Comparison of ENCODE assay signal across 7 cellular contexts in the genomic region with DNA sequence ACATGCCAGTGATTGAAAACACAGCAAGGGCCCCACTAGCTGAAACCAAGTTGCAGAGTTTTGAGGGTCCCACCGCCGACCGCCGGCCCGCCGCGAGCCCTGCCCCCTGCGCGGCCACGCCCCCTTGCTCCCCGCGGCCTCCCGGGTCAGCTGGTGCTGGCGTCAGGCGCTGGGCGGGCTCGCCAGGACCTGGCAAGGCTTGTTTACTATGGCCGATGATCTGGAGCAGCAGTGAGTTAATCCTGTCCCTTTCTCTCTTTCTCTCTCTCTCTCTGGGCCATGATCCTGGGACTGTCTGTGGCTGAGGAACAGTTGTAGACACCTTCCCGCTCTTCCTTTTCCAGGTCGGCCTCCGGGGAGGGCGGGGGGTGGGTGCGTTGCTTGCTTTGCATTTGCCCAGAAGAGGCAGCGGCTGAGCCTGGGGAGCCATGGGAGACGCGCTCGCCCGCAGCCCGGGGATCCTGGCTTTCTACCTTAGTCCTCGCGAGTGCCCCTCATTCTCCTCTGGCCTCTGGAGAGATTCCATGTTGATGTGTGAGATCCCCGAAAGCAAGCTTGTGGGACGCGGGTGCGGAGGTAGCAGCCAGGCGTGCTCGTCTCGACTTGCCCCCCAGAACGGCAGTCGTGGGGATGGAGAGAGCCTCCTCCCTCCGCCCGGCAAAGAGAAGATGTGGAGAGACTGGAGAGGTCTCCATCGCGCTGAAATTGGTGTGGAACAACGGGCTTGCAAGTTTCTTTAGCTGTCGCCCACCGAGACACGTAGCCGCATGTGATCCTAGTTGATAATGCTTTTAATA. TPM values are rescaled to one million over a fixed set of nuclear protein-coding genes. Genes with fewer than 3 reads are reported as not detected.
A peak's percentile ranks its signal among the peaks of the same experiment; 100 is the strongest.
DNase-seq lines count a peak whose midpoint lies in the region; TF ChIP-seq lines count a peak whose summit lies in the region.

Gene ABHD4 (plus strand): TSS at position 202 of the 797 bp plus-strand sequence. CDS start 7 bp downstream, at position 209.

- DNase-seq in GM12865 (ENCODE audit: low read depth): peak; percentile 67
- DNase-seq in HCEC 1CT: peak; percentile 70
- DNase-seq in NAMALWA (ENCODE audit: low spot score): peak; percentile 65
- DNase-seq in cerebellum (ENCODE audit: low spot score): peak; percentile 86
- DNase-seq in islet precursor cell: peak; percentile 86
- peak; percentile 73 for DNase-seq in smooth muscle cell (lab: John Stamatoyannopoulos, UW; ENCODE audit: unreplicated experiment)

- peak within 1 kb of the TSS; percentile 97 for H2AFZ ChIP-seq in smooth muscle cell (ENCODE audit: low read depth)

- H4K20me1 ChIP-seq in smooth muscle cell (ENCODE audit: low read depth): no peaks in the 10 kb centered on the region

- peak within 1 kb of the TSS; percentile 73 for H3K9ac ChIP-seq in smooth muscle cell (ENCODE audit: low read depth)

- WGBS in smooth muscle cell (ENCODE audit: low lambda C conversion rate): 1% methylated on average over 48 of the region's 49 CpGs

- TF ChIP-seq CTCF in GM12865 (IDR thresholded peaks at IDR 0.05; ENCODE audit: insufficient read depth, low read depth, low read length, missing control alignments): no peak
- TF ChIP-seq CTCF in VCaP (conservative IDR thresholded peaks at IDR 0.05): no peak
- no peak for TF ChIP-seq CTCF in smooth muscle cell (IDR thresholded peaks at IDR 0.05; ENCODE audit: borderline replicate concordance, insufficient read depth, poor library complexity, severe bottlenecking)

- no peaks in the 10 kb centered on the region for H3K27me3 ChIP-seq in smooth muscle cell (ENCODE audit: low read depth)

- peak within 1 kb of the TSS; percentile 76 for H3K4me3 ChIP-seq in GM12865 (ENCODE audit: low read depth, low read length)
- peak within 1 kb of the TSS; percentile 78 for H3K4me3 ChIP-seq in smooth muscle cell

- peaks cover 9% of the 10 kb centered on the region for H3K79me2 ChIP-seq in smooth muscle cell (ENCODE audit: low read depth)

- H3K4me2 ChIP-seq in smooth muscle cell: peak within 1 kb of the TSS; percentile 92

- H3F3A ChIP-seq in smooth muscle cell (ENCODE audit: low read depth): no peaks in the 10 kb centered on the region

- peaks cover 4% of the 10 kb centered on the region for H3K4me1 ChIP-seq in smooth muscle cell (ENCODE audit: low read depth)

- no peaks in the 10 kb centered on the region for H3K9me3 ChIP-seq in smooth muscle cell (replicated peaks; ENCODE audit: low read depth)

- H3K27ac ChIP-seq in VCaP (peak within 1 kb of the TSS; percentile 85), smooth muscle cell (ENCODE audit: low read depth) (peak within 1 kb of the TSS; percentile 82)

- H3K36me3 ChIP-seq in smooth muscle cell (ENCODE audit: low read depth): no peaks in the 10 kb centered on the region

RNA-seq across cellular contexts. Expression of gene ABHD4, which starts in this region (rescaled TPM):
- total RNA-seq in cerebellum: 6.1 TPM
- total RNA-seq in smooth muscle cell: 9.7 and 10.5 TPM in 2 replicates
- 13.9 and 24.1 TPM in 2 replicates for polyA plus RNA-seq in smooth muscle cell

Comparison
In these comparisons a context has a peak if more than half of its experiments do, and no peak if none do; other contexts are left out.
1. Peak in every context shown above with its lines: DNase-seq, H3K4me3 ChIP-seq and H3K27ac ChIP-seq.